In the genomic region with DNA sequence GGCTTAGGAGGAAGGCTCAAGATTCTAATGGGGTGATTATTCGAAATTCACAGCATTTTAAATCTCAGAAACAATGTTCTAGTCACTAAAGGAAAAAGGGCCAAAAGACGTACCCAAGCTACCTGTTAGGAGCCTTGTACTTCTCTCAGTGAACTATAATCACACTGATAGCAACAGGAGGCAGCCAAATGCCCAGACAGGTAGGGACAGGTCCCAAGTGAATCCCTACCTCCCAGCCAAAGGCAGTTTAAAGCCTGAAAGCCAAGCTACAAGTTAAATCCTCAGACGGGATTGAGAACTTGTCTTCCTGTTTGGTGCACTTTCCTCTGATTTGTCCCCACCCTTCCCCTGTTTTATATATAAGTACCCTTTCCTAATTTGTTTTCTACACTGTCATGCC, we compare ENCODE assay signal across 1 cellular context.
TF ChIP-seq lines count a peak whose summit lies in the region.

No MANE protein-coding gene starts in this region.

TF ChIP-seq in H1, 55 proteins besides CTCF, POLR2A, EP300 and RAD21:
- TF ChIP-seq FOSL1 (IDR thresholded peaks at IDR 0.05; ENCODE audit: insufficient read depth, low read depth, low read length) = no peak
TF ChIP-seq in H1: peak in this region for 0.
